1 cellular context compared by ENCODE assay signal in genomic region chr12:32679091-32679909, GRCh38.
TF ChIP-seq lines count a peak whose summit lies in the region.

Gene DNM1L (plus strand): TSS chr12:32679301. CDS start chr12:32679364, 63 bp downstream.

TF ChIP-seq in K562, 482 proteins besides CTCF, POLR2A, EP300 and RAD21 (continued from another document):
- TF ChIP-seq CHAMP1 (IDR thresholded peaks at IDR 0.05) (no peak), NFATC3 (IDR thresholded peaks at IDR 0.05) (no peak), ZNF449 (CRISPR knock-in tag; IDR thresholded peaks at IDR 0.05) (no peak), PBX2 (CRISPR knock-in tag; IDR thresholded peaks at IDR 0.05; ENCODE audit: low read depth) (no peak), PBX2 (tag; conservative IDR thresholded peaks at IDR 0.05; ENCODE audit: low read depth) (no peak), ILK (tag; IDR thresholded peaks at IDR 0.05; ENCODE audit: borderline replicate concordance, low read depth) (no peak), SRSF1 (IDR thresholded peaks at IDR 0.05; ENCODE audit: low read depth, low read length) (no peak), ZMIZ1 (IDR thresholded peaks at IDR 0.05; ENCODE audit: low read depth in 2 of 2, low read length in 2 of 2) (peak in 1 of 2 experiments; percentile 32; a peak in 1 of 4 replicates), ZNF707 (CRISPR knock-in tag; conservative IDR thresholded peaks at IDR 0.05) (no peak), ZNF778 (CRISPR knock-in tag; IDR thresholded peaks at IDR 0.05) (no peak), ZBTB40 (IDR thresholded peaks at IDR 0.05) (peak; percentile 28; the same call in 1 of the 2 replicates), ZBTB40 (CRISPR knock-in tag; IDR thresholded peaks at IDR 0.05) (no peak), HINFP (tag; conservative IDR thresholded peaks at IDR 0.05; ENCODE audit: low read depth) (no peak), WHSC1 (IDR thresholded peaks at IDR 0.05; ENCODE audit: low read length) (no peak), ZNF140 (CRISPR knock-in tag; IDR thresholded peaks at IDR 0.05) (no peak), FOXO4 (CRISPR knock-in tag; IDR thresholded peaks at IDR 0.05) (no peak), ZNF311 (CRISPR knock-in tag; IDR thresholded peaks at IDR 0.05) (no peak), RBM39 (optimal IDR thresholded peaks at IDR 0.05; ENCODE audit: low read depth, low read length) (no peak), RBM34 (IDR thresholded peaks at IDR 0.05; ENCODE audit: borderline replicate concordance, insufficient read depth, low read length) (no peak), MEF2A (IDR thresholded peaks at IDR 0.05; ENCODE audit: control insufficient read depth, low read depth, low read length) (no peak), PYGO2 (tag; IDR thresholded peaks at IDR 0.05) (no peak), ZBTB5 (IDR thresholded peaks at IDR 0.05) (no peak), PTTG1 (tag; IDR thresholded peaks at IDR 0.05; ENCODE audit: low read depth) (no peak), SMARCE1 (IDR thresholded peaks at IDR 0.05) (no peak; the same call in 1 of the 2 replicates), ESRRA (IDR thresholded peaks at IDR 0.05; ENCODE audit: borderline replicate concordance, low read depth) (peak; percentile 69; the same call in 1 of the 2 replicates)
